20 cellular contexts compared by ENCODE assay signal in genomic region chr13:32126756-32127155, GRCh38.
"Had no signal": no experiment of that assay in that cellular context is flagged by ENCODE, and none has a peak within 500 bp of the region (broad histone marks: within the 10 kb centered on the region; RNA-seq: fewer than 3 reads in every experiment).

No MANE protein-coding gene starts in this region.

- H3K79me2 ChIP-seq: parathyroid adenoma had no signal

- H3K4me3 Mint-ChIP-seq: activated CD8-positive, alpha-beta T cell treated with anti-CD3 and anti-CD28 coated beads for 36 hours; activated T-helper 1 cell treated with anti-CD3 and anti-CD28 coated beads, Interleukin-12 subunit alpha, Interleukin-12 subunit beta, Interleukin-2, Interleukin-4 antibody, amounts not matched to agents 30 ng/mL and 10 ng/mL and 1 ng/mL, durations not matched to agents 14 hours and 24 hours and 36 hours; endodermal cell; stimulated activated naive B cell treated with anti-CD40 and anti-IgM and Interleukin-4, amounts not matched to agents 10 μg/mL and 1 μg/mL and 100 μg/mL, for 72 hours; T-cell had no signal

- H3K27ac Mint-ChIP-seq: activated CD8-positive, alpha-beta T cell treated with anti-CD3 and anti-CD28 coated beads for 36 hours; activated T-helper 1 cell treated with anti-CD3 and anti-CD28 coated beads, Interleukin-12 subunit alpha, Interleukin-12 subunit beta, Interleukin-2, Interleukin-4 antibody, amounts not matched to agents 30 ng/mL and 10 ng/mL and 1 ng/mL, durations not matched to agents 14 hours and 24 hours and 36 hours; endodermal cell; stimulated activated naive B cell treated with anti-CD40 and anti-IgM and Interleukin-4, amounts not matched to agents 10 μg/mL and 1 μg/mL and 100 μg/mL, for 72 hours; T-cell had no signal

- H3K9me3 ChIP-seq: body of pancreas, SJSA1, upper lobe of right lung had no signal

- H3K27me3 Mint-ChIP-seq: activated CD8-positive, alpha-beta T cell treated with anti-CD3 and anti-CD28 coated beads for 36 hours; stimulated activated naive B cell treated with anti-CD40 and anti-IgM and Interleukin-4, amounts not matched to agents 10 μg/mL and 1 μg/mL and 100 μg/mL, for 72 hours; T-cell had no signal

- H3K27ac ChIP-seq: body of pancreas, parathyroid adenoma, SJSA1, upper lobe of right lung, WERI-Rb-1 had no signal

- ATAC-seq: activated CD8-positive, alpha-beta T cell treated with anti-CD3 and anti-CD28 coated beads for 36 hours; body of pancreas; stimulated activated naive B cell treated with anti-CD40 and anti-IgM and Interleukin-4, amounts not matched to agents 10 μg/mL and 1 μg/mL and 100 μg/mL, for 72 hours; T-cell; upper lobe of right lung had no signal

- H3K4me3 ChIP-seq: body of pancreas, SJSA1, spleen, upper lobe of right lung had no signal

- DNase-seq: activated CD4-positive, alpha-beta T cell treated with anti-CD3 and anti-CD28 coated beads for 4 hours; activated CD8-positive, alpha-beta memory T cell treated with anti-CD3 and anti-CD28 coated beads, Interleukin-2, amount 50 U/mL, for 48 hours; activated CD8-positive, alpha-beta T cell treated with anti-CD3 and anti-CD28 coated beads for 36 hours; activated naive CD4-positive, alpha-beta T cell; body of pancreas; endodermal cell; erythroblast; foreskin fibroblast; head of caudate nucleus; kidney; retina; spleen; stimulated activated CD4-positive, alpha-beta T cell treated with anti-CD3 and anti-CD28 coated beads, Interleukin-2, amount 100 ng/mL, for 24 hours; stimulated activated naive B cell treated with anti-CD40 and anti-IgM and Interleukin-4, amounts not matched to agents 10 μg/mL and 1 μg/mL and 100 μg/mL, for 72 hours; T-cell; upper lobe of right lung; WERI-Rb-1 had no signal

- H2AFZ ChIP-seq: parathyroid adenoma had no signal

- H3K36me3 ChIP-seq: SJSA1, upper lobe of right lung, WERI-Rb-1 had no signal

- H3K4me1 Mint-ChIP-seq: endodermal cell, T-cell had no signal

- H3K27me3 ChIP-seq: body of pancreas, SJSA1, spleen, upper lobe of right lung had no signal

- H3K9ac ChIP-seq: parathyroid adenoma had no signal

- H3K4me1 ChIP-seq: body of pancreas, parathyroid adenoma, SJSA1, upper lobe of right lung had no signal
